In genomic region chr11:468036-468435, GRCh38 we compare ENCODE assay signal across 14 cellular contexts. TPM values are rescaled to one million over a fixed set of nuclear protein-coding genes. Genes with fewer than 3 reads are reported as not detected.
DNase-seq lines count a peak whose midpoint lies in the region; ATAC-seq and TF ChIP-seq lines count a peak whose summit lies in the region.
"Had no signal": no experiment of that assay in that cellular context is flagged by ENCODE, and none has a peak within 500 bp of the region (broad histone marks: within the 10 kb centered on the region; RNA-seq: fewer than 3 reads in every experiment).

No MANE protein-coding gene starts in this region.

- no TSS peak for BruUV-seq in Caco-2 (replicated peaks; lab: Mats Ljungman, UMichigan)

- H3K14ac ChIP-seq in trophoblast cell (ENCODE audit: low read length), result no peak overlapping the region

- H3K36me3 ChIP-seq in Caco-2 (ENCODE audit: control insufficient read depth, insufficient read depth, low read length) (no peaks in the 10 kb centered on the region; the same call in 1 of the 2 replicates), right atrium auricular region (no peaks in the 10 kb centered on the region), trophoblast cell (ENCODE audit: control insufficient read depth in 1 of 2, insufficient read depth in 2 of 2, low read length in 2 of 2) (peaks cover 3 to 5% of the 10 kb centered on the region in 2 experiments), H7 (replicated peaks; ENCODE audit: control insufficient read depth, insufficient read depth, low read length) (no peaks in the 10 kb centered on the region; the same call in 1 of the 2 replicates)

- no peak overlapping the region for H4K8ac ChIP-seq in trophoblast cell (ENCODE audit: low read depth, low read length)

- no peak overlapping the region for H3K4me2 ChIP-seq in trophoblast cell (ENCODE audit: low read length)

- peak overlapping the region; percentile 12 for H4K91ac ChIP-seq in trophoblast cell (ENCODE audit: low read depth, low read length)

- H3K36me3 Mint-ChIP-seq in Caco-2 (ENCODE audit: insufficient read depth, unreplicated experiment), result peaks cover 26% of the 10 kb centered on the region
- peaks cover 10% of the 10 kb centered on the region for H3K36me3 Mint-ChIP-seq in WTC11
- H3K36me3 Mint-ChIP-seq: T-cell had no signal

- POLR2A ChIA-PET in Caco-2 (lab: Charles Lee) (no interaction called here), WTC11 (lab: Charles Lee) (no interaction called here)

- H3K27ac ChIP-seq in right atrium auricular region (peak overlapping the region; percentile 75 to 80), trophoblast cell (ENCODE audit: low read depth, low read length) (no peak overlapping the region)

- H2AK5ac ChIP-seq in trophoblast cell (ENCODE audit: low read length), result no peak overlapping the region

- no peak overlapping the region for H4K12ac ChIP-seq in trophoblast cell (ENCODE audit: low read depth, low read length)

- intact Hi-C loops in Caco-2 (cut with micrococcal nuclease; ENCODE audit: unreplicated experiment), result no loop called here

- H3K79me1 ChIP-seq in trophoblast cell (ENCODE audit: low read length), result peaks cover 13% of the 10 kb centered on the region

- H3K4me1 ChIP-seq in Caco-2 (peaks cover 27% of the 10 kb centered on the region), right atrium auricular region (peaks cover 0 to 20% of the 10 kb centered on the region in 2 donors), trophoblast cell (ENCODE audit: control insufficient read depth in 1 of 2, insufficient read depth in 2 of 2, low read length in 2 of 2) (peaks cover 28 to 39% of the 10 kb centered on the region in 2 experiments)

- H2BK12ac ChIP-seq in trophoblast cell (ENCODE audit: low read length), result no peak overlapping the region

- no peak overlapping the region for H3K4me3 ChIP-seq in Caco-2 (ENCODE audit: low read depth, low read length)
- H3K4me3 ChIP-seq in right atrium auricular region, result no peak overlapping the region
- no peak overlapping the region for H3K4me3 ChIP-seq in trophoblast cell (ENCODE audit: low read depth, low read length)
- no peak overlapping the region for H3K4me3 ChIP-seq in H7 (ENCODE audit: insufficient read depth, low read depth, low read length)
- H3K4me3 ChIP-seq: Peyer's patch had no signal

- DNase-seq in Caco-2, result no peak
- no peak for DNase-seq in WTC11 (ENCODE audit: low spot score)
- no peak for DNase-seq in right atrium auricular region (ENCODE audit: low spot score)
- no peak for DNase-seq in trophoblast cell
- no peak for DNase-seq in DMS53 (lab: John Stamatoyannopoulos, UW)
- DNase-seq in GM19240 (ENCODE audit: insufficient read length, low spot score), result no peak
- no peak for DNase-seq in cerebellar nuclear complex (lab: John Stamatoyannopoulos, UW)
- DNase-seq in H7, result no peak
- DNase-seq: effector CD8-positive, alpha-beta T cell; immature natural killer cell; NCI-H69; Peyer's patch; T-cell had no signal

- H3K4me3 Mint-ChIP-seq in Caco-2 (ENCODE audit: unreplicated experiment) (peak overlapping the region; percentile 22), WTC11 (no peak overlapping the region)
- H3K4me3 Mint-ChIP-seq: immature natural killer cell, T-cell had no signal

- no peak for TF ChIP-seq CTCF in Caco-2 (IDR thresholded peaks at IDR 0.05; ENCODE audit: insufficient read depth in 1 of 2, low read depth in 1 of 2, low read length in 1 of 2, severe bottlenecking in 1 of 2, unreplicated experiment in 1 of 2)
- TF ChIP-seq CTCF in WTC11 (IDR thresholded peaks at IDR 0.05), result no peak
- no peak for TF ChIP-seq CTCF in right atrium auricular region (IDR thresholded peaks at IDR 0.05)

- H3K9ac ChIP-seq in trophoblast cell (ENCODE audit: low read length), result no peak overlapping the region

- H3K27me3 ChIP-seq in Caco-2 (replicated peaks; ENCODE audit: control insufficient read depth, insufficient read depth, low read length) (no peaks in the 10 kb centered on the region), right atrium auricular region (no peaks in the 10 kb centered on the region), trophoblast cell (ENCODE audit: insufficient read depth, low read length) (no peaks in the 10 kb centered on the region), H7 (ENCODE audit: control insufficient read depth, insufficient read depth, low read length) (no peaks in the 10 kb centered on the region)
- H3K27me3 ChIP-seq: Peyer's patch had no signal

- H3K4me1 Mint-ChIP-seq in Caco-2 (ENCODE audit: low read depth, unreplicated experiment), result peaks cover 27% of the 10 kb centered on the region
- peaks cover 30% of the 10 kb centered on the region for H3K4me1 Mint-ChIP-seq in WTC11
- H3K4me1 Mint-ChIP-seq: immature natural killer cell had no signal

- ATAC-seq in WTC11, result no peak
- ATAC-seq: activated CD4-positive, CD25-positive, alpha-beta regulatory T cell treated with anti-CD3 and anti-CD28 coated beads, Interleukin-2, amount 50 U/mL, for 24 hours; T-cell had no signal

- H3K23ac ChIP-seq in trophoblast cell (ENCODE audit: low read length), result no peak overlapping the region

- H3K27ac Mint-ChIP-seq in Caco-2 (ENCODE audit: unreplicated experiment) (peak overlapping the region; percentile 67), WTC11 (peak overlapping the region; percentile 92)
- H3K27ac Mint-ChIP-seq: immature natural killer cell, T-cell had no signal

- H3K79me2 ChIP-seq in trophoblast cell (ENCODE audit: control insufficient read depth, insufficient read depth, low read length, poor library complexity), result peaks cover 2% of the 10 kb centered on the region

- no CpG with 5 or more reads among the region's 12 CpGs for WGBS in trophoblast cell (ENCODE audit: extremely low coverage, insufficient coverage, insufficient read length)

- H3K9me3 ChIP-seq in Caco-2, result no peaks in the 10 kb centered on the region
- H3K9me3 ChIP-seq in right atrium auricular region, result no peaks in the 10 kb centered on the region
- peaks cover 1% of the 10 kb centered on the region for H3K9me3 ChIP-seq in trophoblast cell (ENCODE audit: insufficient read depth, low read depth, low read length)
- H3K9me3 ChIP-seq: Peyer's patch had no signal

- H2BK5ac ChIP-seq in trophoblast cell (ENCODE audit: low read depth, low read length, poor library complexity), result no peak overlapping the region

- no peaks in the 10 kb centered on the region for H3K9me3 Mint-ChIP-seq in Caco-2 (ENCODE audit: unreplicated experiment)
- H3K9me3 Mint-ChIP-seq in WTC11, result no peaks in the 10 kb centered on the region
- H3K9me3 Mint-ChIP-seq: immature natural killer cell, T-cell had no signal

- H2AFZ ChIP-seq in trophoblast cell (ENCODE audit: insufficient read depth, low read length, poor library complexity), result no peak overlapping the region

- H2BK120ac ChIP-seq in trophoblast cell (ENCODE audit: insufficient read depth, low read length, poor library complexity), result no peak overlapping the region

- no peaks in the 10 kb centered on the region for H3K27me3 Mint-ChIP-seq in Caco-2 (ENCODE audit: insufficient read depth, unreplicated experiment)
- H3K27me3 Mint-ChIP-seq in WTC11 (ENCODE audit: low read depth), result no peaks in the 10 kb centered on the region
- H3K27me3 Mint-ChIP-seq: T-cell had no signal

- CTCF ChIA-PET in Caco-2 (lab: Charles Lee) (no interaction called here), WTC11 (lab: Charles Lee) (no interaction called here)

- H3K4ac ChIP-seq in trophoblast cell (ENCODE audit: low read depth, low read length), result no peak overlapping the region

- H3K18ac ChIP-seq in trophoblast cell (ENCODE audit: low read length), result no peak overlapping the region

TF ChIP-seq in WTC11, 78 proteins besides CTCF, POLR2A, EP300 and RAD21:
- TF ChIP-seq ZNF121 (CRISPR knock-in tag; IDR thresholded peaks at IDR 0.05) (peak; percentile 55; the same call in 1 of the 2 replicates), SMAD4 (CRISPR knock-in tag; IDR thresholded peaks at IDR 0.05) (no peak)

RNA-seq across cellular contexts. Expression of gene PTDSS2, which starts 18.0 kb away (rescaled TPM):
- total RNA-seq in Caco-2 (2022), result 40.6 and 44.3 TPM in 2 replicates
- total RNA-seq in WTC11 (2021), result 49.5 to 56.8 TPM (median 55.2 TPM) in 3 replicates
- total RNA-seq in right atrium auricular region, result 10 to 100 TPM; 26.8 to 32.5 TPM
- polyA plus RNA-seq in trophoblast cell (2013), result 27.0 and 28.6 TPM in 2 replicates
- total RNA-seq in H7 (2014; rRNA removed; shearing (Covaris generic)), result 40.9 and 47.5 TPM in 2 replicates

RNA-seq across cellular contexts. Expression of gene ANO9, which starts 26.2 kb away (rescaled TPM):
- total RNA-seq in Caco-2 (2022) (85.5 and 92.6 TPM in 2 replicates), WTC11 (2021) (13.2 to 17.6 TPM (median 16.6 TPM) in 3 replicates), right atrium auricular region (under 1 TPM; 0.11 to 0.75 TPM)
- polyA plus RNA-seq in trophoblast cell (2013), result 16.3 and 16.5 TPM in 2 replicates
- 0.83 and 2.2 TPM in 2 replicates for total RNA-seq in H7 (2014; rRNA removed; shearing (Covaris generic))

RNA-seq across cellular contexts. Expression of gene RNH1, which starts 39.0 kb away (rescaled TPM):
- total RNA-seq in Caco-2 (2022) (134 and 136 TPM in 2 replicates), WTC11 (2021) (59.0 to 67.5 TPM (median 60.4 TPM) in 3 replicates), right atrium auricular region (100 to 1,000 TPM; 185 to 248 TPM)
- 79.1 and 82.8 TPM in 2 replicates for polyA plus RNA-seq in trophoblast cell (2013)
- 98.9 and 104 TPM in 2 replicates for total RNA-seq in H7 (2014; rRNA removed; shearing (Covaris generic))

RNA-seq across cellular contexts. Expression of gene SIGIRR, which starts 53.2 kb away (rescaled TPM):
- 119 and 124 TPM in 2 replicates for total RNA-seq in Caco-2 (2022)
- 85.2 to 98.9 TPM (median 91.8 TPM) in 3 replicates for total RNA-seq in WTC11 (2021)
- 10 to 100 TPM; 26.6 to 33.3 TPM for total RNA-seq in right atrium auricular region
- 49.3 and 51.6 TPM in 2 replicates for polyA plus RNA-seq in trophoblast cell (2013)
- total RNA-seq in H7 (2014; rRNA removed; shearing (Covaris generic)), result 39.5 and 44.9 TPM in 2 replicates
